In genomic region chr2:197198890-197199289, GRCh38 we compare ENCODE assay signal across 2 cellular contexts.
TF ChIP-seq lines count a peak whose summit lies in the region.

No MANE protein-coding gene starts in this region.

TF ChIP-seq in liver, 16 proteins besides CTCF, POLR2A, EP300 and RAD21 (continued from another document):
- no peak for TF ChIP-seq ZBTB33 (IDR thresholded peaks at IDR 0.05)

TF ChIP-seq in HepG2, 621 proteins besides CTCF, POLR2A, EP300 and RAD21 (continued from another document):
- TF ChIP-seq ZFP91 (CRISPR knock-in tag; IDR thresholded peaks at IDR 0.05; ENCODE audit: borderline replicate concordance) (no peak), CBX2 (IDR thresholded peaks at IDR 0.05; ENCODE audit: low read depth, low read length) (no peak), CBX2 (CRISPR knock-in tag; IDR thresholded peaks at IDR 0.05; ENCODE audit: low read depth) (no peak), GFI1 (CRISPR knock-in tag; IDR thresholded peaks at IDR 0.05; ENCODE audit: borderline replicate concordance) (no peak), PITX1 (CRISPR knock-in tag; IDR thresholded peaks at IDR 0.05) (no peak), RFXAP (CRISPR knock-in tag; IDR thresholded peaks at IDR 0.05; ENCODE audit: borderline replicate concordance) (no peak), ZNF276 (CRISPR knock-in tag; IDR thresholded peaks at IDR 0.05; ENCODE audit: low read depth) (no peak)
